In the genomic region with DNA sequence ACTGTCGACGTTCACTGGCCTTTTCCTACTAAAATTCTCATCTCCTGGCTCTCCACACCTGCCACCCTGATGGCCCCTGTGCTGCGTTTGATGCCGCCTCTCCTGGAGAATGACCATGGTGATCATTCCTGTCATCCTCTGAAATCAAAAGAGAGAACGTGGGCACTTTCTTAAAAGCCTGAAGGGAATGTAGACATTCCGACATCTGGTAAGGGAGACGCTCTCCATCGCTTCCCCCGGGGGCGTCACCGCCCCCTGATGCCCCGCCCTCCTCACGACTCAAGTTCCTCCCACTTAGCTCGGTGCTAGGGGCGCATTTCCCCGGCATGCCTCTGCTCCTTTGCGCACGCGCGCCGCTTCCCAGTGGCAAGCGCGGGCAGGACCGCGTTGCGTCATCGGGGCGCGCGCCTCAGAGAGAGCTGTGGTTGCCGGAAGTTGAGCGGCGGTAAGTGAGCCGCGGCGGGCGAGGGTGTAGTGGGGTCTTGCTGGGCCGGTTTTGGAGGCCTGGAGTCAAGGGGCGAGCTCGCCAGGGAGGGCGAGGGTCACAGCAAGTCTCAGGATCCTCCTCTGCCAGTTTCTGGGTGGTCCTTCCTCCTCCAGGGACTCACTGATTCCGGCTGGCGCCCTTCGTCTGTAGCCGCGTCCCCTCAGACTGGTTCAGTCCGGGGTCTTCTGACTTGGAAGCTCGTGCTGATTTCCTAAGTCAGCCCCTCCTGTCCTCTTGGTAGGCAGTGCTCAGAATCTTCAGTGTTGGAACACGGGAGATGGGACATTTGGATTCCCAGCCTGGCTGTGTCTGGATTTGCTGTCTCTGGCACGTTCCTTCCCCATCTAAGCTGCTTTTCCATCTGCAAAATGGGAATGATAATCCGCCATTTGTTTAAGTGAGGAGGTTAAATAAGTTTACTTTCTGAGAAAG, we compare ENCODE assay signal across 8 cellular contexts. TPM values are rescaled to one million over a fixed set of nuclear protein-coding genes. Genes with fewer than 3 reads are reported as not detected.
DNase-seq lines count a peak whose midpoint lies in the region; ATAC-seq and TF ChIP-seq lines count a peak whose summit lies in the region.

A gene with protein sequence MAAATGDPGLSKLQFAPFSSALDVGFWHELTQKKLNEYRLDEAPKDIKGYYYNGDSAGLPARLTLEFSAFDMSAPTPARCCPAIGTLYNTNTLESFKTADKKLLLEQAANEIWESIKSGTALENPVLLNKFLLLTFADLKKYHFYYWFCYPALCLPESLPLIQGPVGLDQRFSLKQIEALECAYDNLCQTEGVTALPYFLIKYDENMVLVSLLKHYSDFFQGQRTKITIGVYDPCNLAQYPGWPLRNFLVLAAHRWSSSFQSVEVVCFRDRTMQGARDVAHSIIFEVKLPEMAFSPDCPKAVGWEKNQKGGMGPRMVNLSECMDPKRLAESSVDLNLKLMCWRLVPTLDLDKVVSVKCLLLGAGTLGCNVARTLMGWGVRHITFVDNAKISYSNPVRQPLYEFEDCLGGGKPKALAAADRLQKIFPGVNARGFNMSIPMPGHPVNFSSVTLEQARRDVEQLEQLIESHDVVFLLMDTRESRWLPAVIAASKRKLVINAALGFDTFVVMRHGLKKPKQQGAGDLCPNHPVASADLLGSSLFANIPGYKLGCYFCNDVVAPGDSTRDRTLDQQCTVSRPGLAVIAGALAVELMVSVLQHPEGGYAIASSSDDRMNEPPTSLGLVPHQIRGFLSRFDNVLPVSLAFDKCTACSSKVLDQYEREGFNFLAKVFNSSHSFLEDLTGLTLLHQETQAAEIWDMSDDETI (plus strand): TSS at position 412 of the 919 bp plus-strand sequence. CDS start 26,299 bp downstream, outside the sequence.

- DNase-seq in BJ (ENCODE audit: low read depth) (peak; percentile 78), GM19240 (ENCODE audit: insufficient read length, low spot score) (peak; percentile 89), NCI-H526 (lab: John Stamatoyannopoulos, UW) (peak; percentile 86 to 96), colonic mucosa (peak; percentile 98)
- peak; percentile 98 for DNase-seq in activated CD4-positive, alpha-beta T cell treated with anti-CD3 and anti-CD28 coated beads for 48 hours
- peak; percentile 97 for DNase-seq in stimulated activated CD4-positive, alpha-beta T cell treated with anti-CD3 and anti-CD28 coated beads, Interleukin-1b, Interleukin-23, amount 100 ng/mL, for 4 hours (ENCODE audit: low read depth in 2 of 2)

- H3K4me1 ChIP-seq in colonic mucosa: peaks cover 5% of the 10 kb centered on the region

- CTCF ChIA-PET in BJ (lab: Yijun Ruan, JAX): interaction anchor here (0.7 to 2.3 kb wide), 6 partner anchors 13 to 212 kb away, joined by 3 to 13 read pairs (median 4); no protein-coding TSS in a partner anchor

- H3K9ac ChIP-seq in colonic mucosa (ENCODE audit: low read depth in 2 of 2, low read length in 2 of 2): peak within 1 kb of the TSS; percentile 94 to 98

- H3K36me3 ChIP-seq in BJ (ENCODE audit: control insufficient read depth, insufficient read depth, low read length) (no peaks in the 10 kb centered on the region), colonic mucosa (no peaks in the 10 kb centered on the region)

- peak within 1 kb of the TSS; percentile 74 for H3K27ac ChIP-seq in colonic mucosa
- H3K27ac ChIP-seq in layer of hippocampus (ENCODE audit: low read depth, low read length): peak within 1 kb of the TSS; percentile 80

- intact Hi-C loops in colonic mucosa (cut with DNase I): no loop called here

- peak within 1 kb of the TSS; percentile 85 for H3K4me3 ChIP-seq in BJ (ENCODE audit: low read depth, low read length)
- H3K4me3 ChIP-seq in colonic mucosa: peak within 1 kb of the TSS; percentile 87

- no peak for TF ChIP-seq CTCF in BJ (IDR thresholded peaks at IDR 0.05; ENCODE audit: insufficient read depth, low read depth, low read length)
- TF ChIP-seq CTCF in colonic mucosa (IDR thresholded peaks at IDR 0.05): no peak

- POLR2A ChIA-PET in BJ (lab: Charles Lee): interaction anchor here (0.6 to 1.0 kb wide), 3 partner anchors 15 to 425 kb away, joined by 4 to 6 read pairs (median 6); no protein-coding TSS in a partner anchor

- ATAC-seq in HG03460 (IDR thresholded peaks at IDR 0.05; ENCODE audit: unreplicated experiment): peak; percentile 96

- no peaks in the 10 kb centered on the region for H3K9me3 ChIP-seq in colonic mucosa

- H3K27me3 ChIP-seq in BJ (ENCODE audit: control insufficient read depth, insufficient read depth, low read length) (no peaks in the 10 kb centered on the region), colonic mucosa (no peaks in the 10 kb centered on the region), layer of hippocampus (ENCODE audit: control insufficient read depth, insufficient read depth, low read length) (no peaks in the 10 kb centered on the region)

RNA-seq across cellular contexts. Expression of the gene that starts here (rescaled TPM):
- polyA plus RNA-seq in BJ (2011; rRNA removed): 26.2 and 32.6 TPM in 2 replicates
- polyA minus RNA-seq in BJ (2011; rRNA and poly(A)+ RNA removed): 41.5 and 70.9 TPM in 2 replicates
- 10 to 100 TPM; 31.9 to 32.0 TPM for total RNA-seq in colonic mucosa

Comparison
In these comparisons a context has a peak if more than half of its experiments do, and no peak if none do; other contexts are left out.
1. Peak in every context shown above with its lines: DNase-seq, ATAC-seq, H3K4me3 ChIP-seq and H3K27ac ChIP-seq.